21 cellular contexts compared by ENCODE assay signal in the genomic region with DNA sequence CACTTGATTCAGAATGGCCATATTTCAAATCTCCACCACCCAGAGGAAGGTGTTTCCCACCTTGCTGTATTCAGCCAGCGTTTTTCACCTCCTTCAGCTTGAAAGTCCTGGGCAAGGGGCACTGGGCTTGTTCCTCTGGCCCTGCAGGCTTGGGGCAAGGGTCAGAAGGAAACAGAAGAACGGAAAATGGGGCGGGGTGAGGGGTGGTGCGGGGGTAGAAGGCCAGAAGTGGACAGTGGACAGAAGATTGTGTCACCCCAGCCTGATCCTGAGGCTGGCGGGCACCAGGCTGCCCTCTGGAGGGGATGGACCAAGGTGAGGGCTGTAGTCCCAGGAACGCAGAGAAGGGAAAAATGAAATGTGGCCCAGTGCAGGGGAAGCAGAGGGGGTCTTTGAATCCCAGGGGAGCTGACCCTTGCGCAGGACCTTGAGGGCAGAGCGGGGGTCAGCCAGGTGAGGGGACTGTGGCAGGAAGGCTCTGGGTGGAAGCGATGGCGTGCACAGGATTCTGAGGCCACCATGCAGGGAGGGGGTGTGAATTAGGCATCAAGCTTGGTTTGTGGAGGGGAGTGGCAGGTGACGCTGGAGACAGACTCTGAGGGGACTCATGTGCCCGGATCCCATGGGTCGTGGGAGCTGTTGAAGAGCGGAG. TPM values are rescaled to one million over a fixed set of nuclear protein-coding genes. Genes with fewer than 3 reads are reported as not detected.
DNase-seq lines count a peak whose midpoint lies in the region; ATAC-seq and TF ChIP-seq lines count a peak whose summit lies in the region.
"Had no signal": no experiment of that assay in that cellular context is flagged by ENCODE, and none has a peak within 500 bp of the region (broad histone marks: within the 10 kb centered on the region; RNA-seq: fewer than 3 reads in every experiment).

No MANE protein-coding gene starts in this region.

- no peak overlapping the region for H3K4me3 Mint-ChIP-seq in activated T-cell treated with anti-CD3 and anti-CD28 coated beads, Interleukin-2, amount 50 U/mL, for 24 hours
- H3K4me3 Mint-ChIP-seq in activated T-cell treated with anti-CD3 and anti-CD28 coated beads, Interleukin-2, amount 50 U/mL, for 4 hours: no peak overlapping the region
- H3K4me3 Mint-ChIP-seq in brain: no peak overlapping the region
- no peak overlapping the region for H3K4me3 Mint-ChIP-seq in mesothelial cell of epicardium
- H3K4me3 Mint-ChIP-seq: activated B cell treated with CpG ODN at 0.5 μM for 24 hours had no signal

- H3K9me3 Mint-ChIP-seq in activated T-cell treated with anti-CD3 and anti-CD28 coated beads, Interleukin-2, amount 50 U/mL, for 24 hours: no peaks in the 10 kb centered on the region
- H3K9me3 Mint-ChIP-seq in activated T-cell treated with anti-CD3 and anti-CD28 coated beads, Interleukin-2, amount 50 U/mL, for 4 hours: no peaks in the 10 kb centered on the region
- no peaks in the 10 kb centered on the region for H3K9me3 Mint-ChIP-seq in brain
- H3K9me3 Mint-ChIP-seq in mesothelial cell of epicardium: no peaks in the 10 kb centered on the region
- H3K9me3 Mint-ChIP-seq: activated B cell treated with CpG ODN at 0.5 μM for 24 hours had no signal

- H3K36me3 ChIP-seq in suprapubic skin: peaks cover 18% of the 10 kb centered on the region

- TF ChIP-seq CTCF in brain (conservative IDR thresholded peaks at IDR 0.05) (no peak), mesothelial cell of epicardium (IDR thresholded peaks at IDR 0.05; ENCODE audit: unreplicated experiment) (no peak), suprapubic skin (IDR thresholded peaks at IDR 0.05) (no peak)

- TF ChIP-seq EP300 in suprapubic skin (IDR thresholded peaks at IDR 0.05): no peak

- no peak overlapping the region for H3K4me3 ChIP-seq in suprapubic skin
- H3K4me3 ChIP-seq: SJCRH30, skin epidermis, thyroid gland had no signal

- no peak for TF ChIP-seq POLR2A in suprapubic skin (IDR thresholded peaks at IDR 0.05)

- H3K27ac Mint-ChIP-seq in activated T-cell treated with anti-CD3 and anti-CD28 coated beads, Interleukin-2, amount 50 U/mL, for 24 hours: peak overlapping the region; percentile 27
- H3K27ac Mint-ChIP-seq in brain: peak overlapping the region in 3 of 5 experiments; percentile 13 to 73 (median 24)
- H3K27ac Mint-ChIP-seq in mesothelial cell of epicardium: peak overlapping the region; percentile 40
- H3K27ac Mint-ChIP-seq: activated B cell treated with CpG ODN at 0.5 μM for 24 hours had no signal

- no peaks in the 10 kb centered on the region for H3K27me3 Mint-ChIP-seq in activated T-cell treated with anti-CD3 and anti-CD28 coated beads, Interleukin-2, amount 50 U/mL, for 24 hours
- no peaks in the 10 kb centered on the region for H3K27me3 Mint-ChIP-seq in activated T-cell treated with anti-CD3 and anti-CD28 coated beads, Interleukin-2, amount 50 U/mL, for 4 hours (ENCODE audit: low read depth)
- H3K27me3 Mint-ChIP-seq in brain (peaks cover 3% of the 10 kb centered on the region), mesothelial cell of epicardium (ENCODE audit: low read depth) (no peaks in the 10 kb centered on the region)
- H3K27me3 Mint-ChIP-seq: activated B cell treated with CpG ODN at 0.5 μM for 24 hours had no signal

- no peak for DNase-seq in activated T-cell treated with anti-CD3 and anti-CD28 coated beads, Interleukin-2, amount 50 U/mL, for 24 hours
- DNase-seq in activated T-cell treated with anti-CD3 and anti-CD28 coated beads, Interleukin-2, amount 50 U/mL, for 4 hours: no peak
- DNase-seq in mesothelial cell of epicardium (ENCODE audit: low spot score in 2 of 2, unreplicated experiment in 2 of 2) (no peak), suprapubic skin (ENCODE audit: low spot score in 2 of 2) (no peak), NCI-H82 treated with DMSO at 0.1 percent for 48 hours (lab: John Stamatoyannopoulos, UW; ENCODE audit: unreplicated experiment) (no peak)
- DNase-seq in NK-92 treated with Interleukin-12 subunit alpha and Interleukin-12 subunit beta, amount 100 ng/mL, for 24 hours (lab: John Stamatoyannopoulos, UW): no peak
- DNase-seq: 8988T; activated B cell treated with CpG ODN at 0.5 μM for 24 hours; C1 segment of cervical spinal cord; DMS79; hippocampal formation; kidney glomerular epithelial cell; NCI-H187 treated with DMSO at 0.1 percent for 48 hours; SJCRH30; stimulated activated CD4-positive, alpha-beta T cell treated with anti-CD3 and anti-CD28 coated beads, Interleukin-4, amount 100 ng/mL, for 4 hours; stimulated activated CD8-positive, alpha-beta memory T cell treated with anti-CD3 and anti-CD28 coated beads, Interleukin-4, amount 100 ng/mL, for 48 hours; T-helper 2 cell; thyroid gland had no signal

- H3K9me3 ChIP-seq in suprapubic skin: no peaks in the 10 kb centered on the region
- H3K9me3 ChIP-seq: SJCRH30, thyroid gland had no signal

- WGBS in suprapubic skin: 90% methylated on average over 14 of the region's 14 CpGs

- no peak for ATAC-seq in activated T-cell treated with anti-CD3 and anti-CD28 coated beads, Interleukin-2, amount 50 U/mL, for 4 hours
- no peak for ATAC-seq in HG03432 (IDR thresholded peaks at IDR 0.05; ENCODE audit: unreplicated experiment)

- H3K27ac ChIP-seq in suprapubic skin: peak overlapping the region; percentile 48
- H3K27ac ChIP-seq: SJCRH30 had no signal

- H3K27me3 ChIP-seq in suprapubic skin: no peaks in the 10 kb centered on the region
- H3K27me3 ChIP-seq: SJCRH30, thyroid gland had no signal

- peaks cover 44% of the 10 kb centered on the region for H3K36me3 Mint-ChIP-seq in activated T-cell treated with anti-CD3 and anti-CD28 coated beads, Interleukin-2, amount 50 U/mL, for 24 hours (ENCODE audit: low read depth)
- H3K36me3 Mint-ChIP-seq in activated T-cell treated with anti-CD3 and anti-CD28 coated beads, Interleukin-2, amount 50 U/mL, for 4 hours (ENCODE audit: insufficient read depth): peaks cover 11% of the 10 kb centered on the region
- H3K36me3 Mint-ChIP-seq in brain: peaks cover 41% of the 10 kb centered on the region
- H3K36me3 Mint-ChIP-seq in mesothelial cell of epicardium: peaks cover 23% of the 10 kb centered on the region

- peaks cover 52% of the 10 kb centered on the region for H3K4me1 ChIP-seq in suprapubic skin

- H3K4me1 Mint-ChIP-seq in activated T-cell treated with anti-CD3 and anti-CD28 coated beads, Interleukin-2, amount 50 U/mL, for 24 hours (ENCODE audit: low read depth): no peaks in the 10 kb centered on the region
- H3K4me1 Mint-ChIP-seq in activated T-cell treated with anti-CD3 and anti-CD28 coated beads, Interleukin-2, amount 50 U/mL, for 4 hours (ENCODE audit: low read depth): no peaks in the 10 kb centered on the region
- H3K4me1 Mint-ChIP-seq in brain (peaks cover 53% of the 10 kb centered on the region), mesothelial cell of epicardium (peaks cover 13% of the 10 kb centered on the region)
- H3K4me1 Mint-ChIP-seq: activated B cell treated with CpG ODN at 0.5 μM for 24 hours had no signal

RNA-seq across cellular contexts. Expression of gene TMEM120A, which starts 23.0 kb away (rescaled TPM):
- total RNA-seq in activated T-cell treated with anti-CD3 and anti-CD28 coated beads, Interleukin-2, amount 50 U/mL, for 4 hours: 10 to 100 TPM; 20.4 to 26.6 (median 20.6) TPM
- polyA plus RNA-seq in brain (ENCODE audit: insufficient read depth, low read depth, low replicate concordance): 38.3 TPM
- total RNA-seq in mesothelial cell of epicardium (13.8 to 21.2 TPM (median 17.8 TPM) in 3 replicates), suprapubic skin (10 to 100 TPM; 21.0 to 34.0 (median 22.4) TPM)

RNA-seq across cellular contexts. Expression of gene POR, which starts 56.5 kb away (rescaled TPM):
- 10 to 100 TPM; 40.8 to 63.6 (median 57.7) TPM for total RNA-seq in activated T-cell treated with anti-CD3 and anti-CD28 coated beads, Interleukin-2, amount 50 U/mL, for 4 hours
- 109 TPM for polyA plus RNA-seq in brain (ENCODE audit: insufficient read depth, low read depth, low replicate concordance)
- total RNA-seq in mesothelial cell of epicardium (78.5 to 88.6 TPM (median 81.3 TPM) in 3 replicates), suprapubic skin (100 to 1,000 TPM in 1 of 4 donors, 10 to 100 TPM in 3; 85.8 to 112 (median 91.8) TPM)
